ENCODE assay signal across 9 cellular contexts in genomic region chr17:3911271-3912053, GRCh38. TPM values are rescaled to one million over a fixed set of nuclear protein-coding genes. Genes with fewer than 3 reads are reported as not detected.
DNase-seq lines count a peak whose midpoint lies in the region; ATAC-seq and TF ChIP-seq lines count a peak whose summit lies in the region.
"Had no signal": no experiment of that assay in that cellular context is flagged by ENCODE, and none has a peak within 500 bp of the region (broad histone marks: within the 10 kb centered on the region; RNA-seq: fewer than 3 reads in every experiment).

No MANE protein-coding gene starts in this region.

- H3K9me3 ChIP-seq in BE2C: no peaks in the 10 kb centered on the region
- H3K9me3 ChIP-seq: SJSA1 had no signal

- H3K4me1 ChIP-seq in BE2C: peaks cover 2% of the 10 kb centered on the region; the same call in 1 of the 2 replicates

- H3K27me3 ChIP-seq in BE2C: no peaks in the 10 kb centered on the region
- H3K27me3 ChIP-seq: SJSA1 had no signal

- peak; percentile 75 for ATAC-seq in GM19043 (IDR thresholded peaks at IDR 0.05; ENCODE audit: low read depth, unreplicated experiment)
- peak; percentile 64 for ATAC-seq in HG02973 (IDR thresholded peaks at IDR 0.05; ENCODE audit: unreplicated experiment)

- peak; percentile 78 for DNase-seq in activated naive CD4-positive, alpha-beta T cell treated with anti-CD3 and anti-CD28 coated beads, Interleukin-2, amount 50 U/mL, for 16 hours
- peak; percentile 85 for DNase-seq in stimulated activated CD4-positive, alpha-beta T cell treated with anti-CD3 and anti-CD28 coated beads, Interleukin-1b, Interleukin-23, amount 100 ng/mL, for 48 hours
- DNase-seq in NCI-H187 treated with DMSO at 0.1 percent for 48 hours (lab: John Stamatoyannopoulos, UW) (no peak), BE2C (no peak), mesenteric fat pad (ENCODE audit: low spot score) (no peak)

- no peak overlapping the region for H3K4me3 ChIP-seq in BE2C (ENCODE audit: low read depth, low read length)
- H3K4me3 ChIP-seq: SJSA1 had no signal

- TF ChIP-seq CTCF in BE2C (IDR thresholded peaks at IDR 0.05; ENCODE audit: low read depth, low read length): no peak

- H3K36me3 ChIP-seq in BE2C: no peaks in the 10 kb centered on the region

TF ChIP-seq in PFSK-1, 5 proteins besides CTCF, POLR2A, EP300 and RAD21:
- TF ChIP-seq SIN3A (IDR thresholded peaks at IDR 0.05; ENCODE audit: borderline replicate concordance, insufficient read depth, low read length) (no peak), REST (IDR thresholded peaks at IDR 0.05; ENCODE audit: insufficient read depth in 1 of 2, low read depth in 2 of 2, low read length in 2 of 2) (no peak), TAF1 (IDR thresholded peaks at IDR 0.05; ENCODE audit: borderline replicate concordance, insufficient read depth, low read length) (no peak), FOXP2 (optimal IDR thresholded peaks at IDR 0.05; ENCODE audit: borderline replicate concordance, extremely low read depth, extremely low read length, insufficient read depth) (peak; percentile 50)
TF ChIP-seq in PFSK-1: peak in this region for 1.

RNA-seq across cellular contexts. Expression of gene P2RX1, which starts 4.8 kb away (rescaled TPM):
- polyA plus RNA-seq in PFSK-1 (2012; ENCODE audit: insufficient read length, low read depth): 0.24 TPM
- 0.26 TPM for polyA plus RNA-seq in BE2C (2012; ENCODE audit: insufficient read depth, insufficient read length, low read depth)
- total RNA-seq in mesenteric fat pad: 2.3 TPM

RNA-seq across cellular contexts. Expression of gene CAMKK1, which starts 18.6 kb away (rescaled TPM):
- polyA plus RNA-seq in PFSK-1 (2012; ENCODE audit: insufficient read length, low read depth): 24.2 TPM
- polyA plus RNA-seq in BE2C (2012; ENCODE audit: insufficient read depth, insufficient read length, low read depth): 11.6 TPM
- 4.9 TPM for total RNA-seq in mesenteric fat pad

RNA-seq across cellular contexts. Expression of gene ATP2A3, which starts 52.8 kb away (rescaled TPM):
- 0.45 TPM for polyA plus RNA-seq in PFSK-1 (2012; ENCODE audit: insufficient read length, low read depth)
- 1.1 TPM for polyA plus RNA-seq in BE2C (2012; ENCODE audit: insufficient read depth, insufficient read length, low read depth)
- 9.7 TPM for total RNA-seq in mesenteric fat pad

Comparison
In these comparisons a context has a peak if more than half of its experiments do, and no peak if none do; other contexts are left out.
1. DNase-seq: peak in activated naive CD4-positive, alpha-beta T cell treated with anti-CD3 and anti-CD28 coated beads, Interleukin-2, amount 50 U/mL, for 16 hours (single experiment) and stimulated activated CD4-positive, alpha-beta T cell treated with anti-CD3 and anti-CD28 coated beads, Interleukin-1b, Interleukin-23, amount 100 ng/mL, for 48 hours (single experiment); none in NCI-H187 treated with DMSO at 0.1 percent for 48 hours (single experiment), BE2C (single experiment) and mesenteric fat pad (single experiment).